9 cellular contexts compared by ENCODE assay signal in the genomic region with DNA sequence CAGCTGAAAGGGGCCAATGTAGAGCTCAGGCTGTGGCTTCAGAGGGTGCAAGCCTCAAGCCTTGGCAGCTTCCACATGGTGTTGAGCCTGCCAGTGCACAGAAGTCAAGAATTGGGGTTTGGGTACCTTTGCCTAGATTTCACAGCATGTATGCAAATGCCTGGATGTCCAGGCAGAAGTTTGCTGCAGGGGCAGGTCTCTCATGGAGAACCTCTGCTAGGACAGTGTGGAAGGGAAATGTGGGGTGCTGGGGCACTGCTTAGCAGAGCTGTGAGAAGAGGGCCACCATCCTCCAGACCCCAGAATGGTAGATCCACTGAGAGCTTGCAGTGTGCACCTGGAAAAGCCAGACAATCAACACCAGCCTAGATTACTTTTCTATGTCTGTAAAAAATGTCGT. TPM values are rescaled to one million over a fixed set of nuclear protein-coding genes. Genes with fewer than 3 reads are reported as not detected.
"Had no signal": no experiment of that assay in that cellular context is flagged by ENCODE, and none has a peak within 500 bp of the region (broad histone marks: within the 10 kb centered on the region; RNA-seq: fewer than 3 reads in every experiment).

No MANE protein-coding gene starts in this region.

RNA-seq across cellular contexts. Expression of a gene that starts 9.2 kb away (rescaled TPM):
- total RNA-seq: stomach, subcutaneous adipose tissue, thyroid gland, tibial nerve, transverse colon, upper lobe of left lung, upper lobe of right lung, ureter, urinary bladder had no signal
